In genomic region chr10:52172581-52172980, GRCh38 we compare ENCODE assay signal across 14 cellular contexts.
A peak's percentile ranks its signal among the peaks of the same experiment; 100 is the strongest.
DNase-seq lines count a peak whose midpoint lies in the region; ATAC-seq, FAIRE-seq and TF ChIP-seq lines count a peak whose summit lies in the region.
"Had no signal": no experiment of that assay in that cellular context is flagged by ENCODE, and none has a peak within 500 bp of the region (broad histone marks: within the 10 kb centered on the region; RNA-seq: fewer than 3 reads in every experiment).

No MANE protein-coding gene starts in this region.

- in situ Hi-C loops in HepG2 (cut with HindIII; ENCODE audit: extremely low pct_ligation_motif_present, low pct_unique_long_range_greater_than_20kb) (no loop called here), GM13977 (cut with MboI; ENCODE audit: low pct_unique_long_range_greater_than_20kb, low sequenced_read_pairs, unreplicated experiment) (no loop called here)

- TF ChIP-seq RAD21 in HepG2 (CRISPR knock-in tag; IDR thresholded peaks at IDR 0.05): no peak

- no peak for DNase-seq in HepG2 (ENCODE audit: low spot score)
- no peak for DNase-seq in right lobe of liver
- DNase-seq in RWPE2 (ENCODE audit: low spot score): no peak
- peak; percentile 43 for DNase-seq in hepatocyte (ENCODE audit: low spot score)
- no peak for DNase-seq in stimulated activated naive CD8-positive, alpha-beta T cell treated with anti-CD3 and anti-CD28 coated beads, Interleukin-15, Interleukin-2, amounts not matched to agents 100 U/mL and 50 U/mL, for 24 hours
- DNase-seq in GM13977 (ENCODE audit: low spot score): no peak
- no peak for DNase-seq in DMS 273 (lab: John Stamatoyannopoulos, UW; ENCODE audit: unreplicated experiment)
- DNase-seq: activated CD4-positive, alpha-beta T cell treated with anti-CD3 and anti-CD28 coated beads, Interleukin-2, amount 50 U/mL, for 4 hours; activated effector memory CD4-positive, alpha-beta T cell treated with Interleukin-2 at 50 U/mL for 16 hours; AML-193; DMS153 had no signal

- intact Hi-C loops in HepG2 (cut with micrococcal nuclease; ENCODE audit: unreplicated experiment): no loop called here
- intact Hi-C loops in right lobe of liver (cut with DNase I): no loop called here

- TF ChIP-seq POLR2A in HepG2 (IDR thresholded peaks at IDR 0.05; ENCODE audit: insufficient read depth in 1 of 2, low read depth in 2 of 2, low read length in 2 of 2) (no peak), right lobe of liver (IDR thresholded peaks at IDR 0.05) (no peak)

- TF ChIP-seq EP300 in HepG2 (IDR thresholded peaks at IDR 0.05; ENCODE audit: low read depth in 2 of 2, low read length in 2 of 2) (no peak), HepG2 (CRISPR knock-in tag; IDR thresholded peaks at IDR 0.05; ENCODE audit: borderline replicate concordance) (no peak)

- H3K9ac ChIP-seq in HepG2 (ENCODE audit: insufficient read depth, low read depth, low read length): no peak overlapping the region

- no peaks in the 10 kb centered on the region for H3K79me2 ChIP-seq in HepG2 (ENCODE audit: insufficient read depth, low read length)
- no peaks in the 10 kb centered on the region for H3K79me2 ChIP-seq in hepatocyte

- H3K4me1 ChIP-seq in HepG2 (ENCODE audit: insufficient read depth, low read length) (no peaks in the 10 kb centered on the region), right lobe of liver (no peaks in the 10 kb centered on the region), RWPE2 (ENCODE audit: insufficient read depth, poor library complexity, severe bottlenecking) (no peaks in the 10 kb centered on the region), hepatocyte (ENCODE audit: insufficient read depth) (no peaks in the 10 kb centered on the region)

- H3K27ac ChIP-seq in HepG2 (ENCODE audit: extremely low read length, insufficient read depth, low read length) (no peak overlapping the region), right lobe of liver (no peak overlapping the region), RWPE2 (ENCODE audit: poor library complexity, severe bottlenecking) (no peak overlapping the region), hepatocyte (no peak overlapping the region)

- H2AFZ ChIP-seq in HepG2 (ENCODE audit: low read length) (no peak overlapping the region), hepatocyte (no peak overlapping the region)

- H3K4me3 ChIP-seq in HepG2 (replicated peaks in 1 of 3; ENCODE audit: insufficient read depth in 1 of 3, low read depth in 2 of 3, low read length in 3 of 3): no peak overlapping the region
- H3K4me3 ChIP-seq in right lobe of liver: no peak overlapping the region
- H3K4me3 ChIP-seq in RWPE2 (ENCODE audit: severe bottlenecking): no peak overlapping the region
- no peak overlapping the region for H3K4me3 ChIP-seq in hepatocyte
- H3K4me3 ChIP-seq: lung had no signal

- H3K9me2 ChIP-seq in hepatocyte (replicated peaks; ENCODE audit: insufficient read depth): no peaks in the 10 kb centered on the region

- no TSS peak for BruUV-seq in HepG2 (replicated peaks; lab: Mats Ljungman, UMichigan)

- H3K27me3 ChIP-seq in HepG2 (ENCODE audit: control insufficient read depth in 1 of 2, insufficient read depth in 2 of 2, low read length in 2 of 2) (no peaks in the 10 kb centered on the region), right lobe of liver (no peaks in the 10 kb centered on the region), RWPE2 (ENCODE audit: insufficient read depth, poor library complexity, severe bottlenecking) (no peaks in the 10 kb centered on the region), hepatocyte (no peaks in the 10 kb centered on the region)

- H3K9me3 ChIP-seq in HepG2 (ENCODE audit: low read length) (no peaks in the 10 kb centered on the region), right lobe of liver (no peaks in the 10 kb centered on the region), RWPE2 (ENCODE audit: severe bottlenecking) (no peaks in the 10 kb centered on the region), hepatocyte (ENCODE audit: low read depth) (no peaks in the 10 kb centered on the region)

- CTCF ChIA-PET in HepG2 (lab: Yijun Ruan, JAX; ENCODE audit: low intra/inter-chr PET ratio, low total read pairs): no interaction called here

- ATAC-seq in HepG2: peak; percentile 71
- ATAC-seq in right lobe of liver: no peak
- ATAC-seq in RWPE2 (ENCODE audit: low read depth): 0 out of 3 replicates have a peak, but pooled peaks have one; percentile 48
- ATAC-seq in stimulated activated naive CD8-positive, alpha-beta T cell treated with anti-CD3 and anti-CD28 coated beads, Interleukin-15, Interleukin-2, amounts not matched to agents 100 U/mL and 50 U/mL, for 24 hours: no peak
- no peak for ATAC-seq in GM19023 (IDR thresholded peaks at IDR 0.05; ENCODE audit: unreplicated experiment)

- no peaks in the 10 kb centered on the region for H3K36me3 ChIP-seq in HepG2 (replicated peaks in 1 of 2; ENCODE audit: control insufficient read depth in 1 of 2, insufficient read depth in 2 of 2, low read length in 2 of 2)
- no peaks in the 10 kb centered on the region for H3K36me3 ChIP-seq in right lobe of liver
- H3K36me3 ChIP-seq in RWPE2 (ENCODE audit: low read depth): no peaks in the 10 kb centered on the region
- H3K36me3 ChIP-seq in hepatocyte (replicated peaks; ENCODE audit: insufficient read depth, low read depth): no peaks in the 10 kb centered on the region

- H3K4me2 ChIP-seq in HepG2 (ENCODE audit: low read depth, low read length): no peak overlapping the region
- H3K4me2 ChIP-seq in hepatocyte: no peak overlapping the region

- TF ChIP-seq CTCF in HepG2 (CRISPR knock-in tag; IDR thresholded peaks at IDR 0.05) (no peak), right lobe of liver (IDR thresholded peaks at IDR 0.05) (no peak), RWPE2 (IDR thresholded peaks at IDR 0.05; ENCODE audit: poor library complexity, severe bottlenecking) (no peak), hepatocyte (IDR thresholded peaks at IDR 0.05; ENCODE audit: poor library complexity) (peak; percentile 18), GM13977 (IDR thresholded peaks at IDR 0.05; ENCODE audit: extremely low read depth, insufficient read depth, missing control alignments) (no peak)

- WGBS in HepG2 (ENCODE audit: low lambda C conversion rate): 8% methylated on average over 1 of the region's 1 CpG
- WGBS in right lobe of liver (ENCODE audit: insufficient coverage, low coverage, low lambda C conversion rate, missing lambda C conversion rate): 78% methylated on average over 1 of the region's 1 CpG
- WGBS in hepatocyte (ENCODE audit: low lambda C conversion rate, missing lambda C conversion rate): 68% methylated on average over 1 of the region's 1 CpG

- no peak for FAIRE-seq in HepG2 (lab: Jason Lieb, UNC)
- FAIRE-seq: endometrium had no signal

- POLR2A ChIA-PET in HepG2 (lab: Yijun Ruan, JAX): no interaction called here

- H4K20me1 ChIP-seq in HepG2 (ENCODE audit: insufficient read depth, low read length): no peaks in the 10 kb centered on the region
- H4K20me1 ChIP-seq in hepatocyte (ENCODE audit: insufficient read depth, poor library complexity, severe bottlenecking): no peaks in the 10 kb centered on the region

TF ChIP-seq in HepG2, 621 proteins besides CTCF, POLR2A, EP300 and RAD21:
- no peak for TF ChIP-seq HMG20B (CRISPR knock-in tag; conservative IDR thresholded peaks at IDR 0.05)
- no peak for TF ChIP-seq ZNF232 (CRISPR knock-in tag; IDR thresholded peaks at IDR 0.05; ENCODE audit: borderline replicate concordance)
- TF ChIP-seq ZBTB4 (CRISPR knock-in tag; IDR thresholded peaks at IDR 0.05; ENCODE audit: borderline replicate concordance): no peak
- no peak for TF ChIP-seq GLMP (CRISPR knock-in tag; IDR thresholded peaks at IDR 0.05; ENCODE audit: borderline replicate concordance)

Comparison
In these comparisons a context has a peak if more than half of its experiments do, and no peak if none do; other contexts are left out.
1. ATAC-seq: peak in HepG2 (single experiment) and RWPE2 (single experiment); none in right lobe of liver (0 of 4), stimulated activated naive CD8-positive, alpha-beta T cell treated with anti-CD3 and anti-CD28 coated beads, Interleukin-15, Interleukin-2, amounts not matched to agents 100 U/mL and 50 U/mL, for 24 hours (single experiment) and GM19023 (single experiment).